Comparison of ENCODE assay signal across 23 cellular contexts in the genomic region with DNA sequence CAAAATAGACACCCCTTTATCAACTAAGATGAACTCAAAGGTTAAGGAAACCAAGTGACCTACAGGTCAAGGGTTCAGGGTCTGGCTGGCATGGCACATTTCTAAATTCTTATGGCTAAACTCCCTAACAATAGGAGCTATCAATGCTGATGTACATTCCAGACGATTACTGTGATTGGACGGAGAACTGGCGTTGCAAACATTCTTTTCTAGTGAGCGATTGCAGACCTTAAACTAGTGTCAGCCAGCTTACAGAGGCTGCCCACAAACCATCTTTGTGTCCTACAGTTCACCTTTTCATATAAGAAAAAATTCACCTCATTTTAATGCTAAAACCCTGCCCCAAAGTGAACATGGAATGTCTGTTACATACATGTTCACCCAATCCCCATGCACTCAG.
"Had no signal": no experiment of that assay in that cellular context is flagged by ENCODE, and none has a peak within 500 bp of the region (broad histone marks: within the 10 kb centered on the region; RNA-seq: fewer than 3 reads in every experiment).

No MANE protein-coding gene starts in this region.

- H3K4me1 ChIP-seq: body of pancreas, gastroesophageal sphincter, prostate gland, testis had no signal

- H3K9me3 ChIP-seq: body of pancreas, gastroesophageal sphincter, ovary, prostate gland, testis had no signal

- H3K27ac ChIP-seq: body of pancreas, gastroesophageal sphincter, ovary, prostate gland, testis had no signal

- H3K27me3 ChIP-seq: body of pancreas, gastroesophageal sphincter, ovary, testis had no signal

- ATAC-seq: activated T-cell treated with anti-CD3 and anti-CD28 coated beads, Interleukin-2, amount 50 U/mL, for 72 hours; body of pancreas; gastroesophageal sphincter; left cardiac atrium; natural killer cell; stimulated activated naive B cell treated with anti-CD40 and anti-IgM and Interleukin-4, amounts not matched to agents 10 μg/mL and 1 μg/mL and 100 μg/mL, for 72 hours; T-helper 17 cell had no signal

- H3K36me3 ChIP-seq: gastroesophageal sphincter, ovary, prostate gland had no signal

- DNase-seq: activated CD4-positive, alpha-beta T cell treated with anti-CD3 and anti-CD28 coated beads for 4 hours; activated CD4-positive, alpha-beta T cell treated with anti-CD3 and anti-CD28 coated beads, Interleukin-2, amount 50 U/mL, for 48 hours; activated CD4-positive, CD25-positive, alpha-beta regulatory T cell; activated effector memory CD4-positive, alpha-beta T cell treated with Interleukin-2 at 50 U/mL for 16 hours; activated naive CD4-positive, alpha-beta T cell treated with anti-CD3 and anti-CD28 coated beads for 36 hours; activated naive CD8-positive, alpha-beta T cell treated with anti-CD3 and anti-CD28 coated beads, Interleukin-2, amount 10 ng/mL, durations not matched to agents 7 days and 5 days; activated T-cell treated with anti-CD3 and anti-CD28 coated beads, Interleukin-2, amount 50 U/mL, for 72 hours; amygdala; body of pancreas; effector CD4-positive, alpha-beta T cell; head of caudate nucleus; hypothalamus; left cardiac atrium; midbrain; natural killer cell; ovary; stimulated activated CD4-positive, alpha-beta T cell treated with anti-CD3 and anti-CD28 coated beads, Interleukin-2, amount 100 ng/mL, for 48 hours; stimulated activated CD8-positive, alpha-beta memory T cell treated with anti-CD3 and anti-CD28 coated beads, Interleukin-4, amount 100 ng/mL, for 48 hours; stimulated activated naive B cell treated with anti-CD40 and anti-IgM and Interleukin-4, amounts not matched to agents 10 μg/mL and 1 μg/mL and 100 μg/mL, for 72 hours; T-helper 17 cell; testis had no signal

- H3K4me3 ChIP-seq: body of pancreas, gastroesophageal sphincter, ovary, prostate gland, testis had no signal
